Comparison of ENCODE assay signal across 8 cellular contexts in genomic region chr6:26474439-26474881, GRCh38. TPM values are rescaled to one million over a fixed set of nuclear protein-coding genes. Genes with fewer than 3 reads are reported as not detected.
DNase-seq lines count a peak whose midpoint lies in the region; ATAC-seq and TF ChIP-seq lines count a peak whose summit lies in the region.

No MANE protein-coding gene starts in this region.

- no peaks in the 10 kb centered on the region for H4K20me1 ChIP-seq in GM23338 (replicated peaks; ENCODE audit: insufficient read depth)

- H3K36me3 Mint-ChIP-seq in GM23338 (ENCODE audit: low read depth) = peaks cover 33% of the 10 kb centered on the region

- H3K9ac ChIP-seq in skeletal muscle satellite cell (ENCODE audit: low read depth, low read length) = peak overlapping the region; percentile 83

- H3K9me3 Mint-ChIP-seq in GM23338 = peaks cover 21% of the 10 kb centered on the region

- ATAC-seq in GM23338 (peak; percentile 13; the same call in 2 of the 3 replicates), SK-N-SH treated with all-trans-retinoic acid at 6 μM for 48 hours (peak; percentile 14), GM19467 (IDR thresholded peaks at IDR 0.05; ENCODE audit: unreplicated experiment) (no peak), HG03159 (IDR thresholded peaks at IDR 0.05; ENCODE audit: unreplicated experiment) (no peak), GM18498 (IDR thresholded peaks at IDR 0.05; ENCODE audit: unreplicated experiment) (no peak)

- H3K4me3 ChIP-seq in GM23338 (peak overlapping the region; percentile 13; the same call in 1 of the 2 replicates), fibroblast of villous mesenchyme (ENCODE audit: low read depth, low read length) (peak overlapping the region; percentile 61), skeletal muscle satellite cell (ENCODE audit: low read length) (peak overlapping the region; percentile 71)

- peak; percentile 2 for DNase-seq in GM23338 (ENCODE audit: low spot score)
- DNase-seq in fibroblast of villous mesenchyme (ENCODE audit: low read depth) = no peak
- DNase-seq in HuH-7.5 (ENCODE audit: low spot score) = no peak

- H3K79me2 ChIP-seq in GM23338 (replicated peaks; ENCODE audit: insufficient read depth) = no peaks in the 10 kb centered on the region

- H3K36me3 ChIP-seq in GM23338 (ENCODE audit: insufficient read depth) (no peaks in the 10 kb centered on the region), skeletal muscle satellite cell (ENCODE audit: insufficient read depth, low read length) (peaks cover under 1% of the 10 kb centered on the region)

- H3F3A ChIP-seq in GM23338 (replicated peaks; ENCODE audit: low read depth) = no peaks in the 10 kb centered on the region

- peaks cover 10% of the 10 kb centered on the region for H3K27me3 Mint-ChIP-seq in GM23338 (ENCODE audit: insufficient read depth, low read depth, poor library complexity)

- H3K4me1 Mint-ChIP-seq in GM23338 = peaks cover 26% of the 10 kb centered on the region

- no peaks in the 10 kb centered on the region for H3K9me3 ChIP-seq in skeletal muscle satellite cell (replicated peaks; ENCODE audit: low read length)

- H3K9me2 ChIP-seq in GM23338 (ENCODE audit: insufficient read depth) = no peaks in the 10 kb centered on the region

- peak overlapping the region; percentile 75 for H3K27ac ChIP-seq in GM23338 (ENCODE audit: low read depth)

- no peak overlapping the region for H2AFZ ChIP-seq in GM23338

- H3K27me3 ChIP-seq in GM23338 (ENCODE audit: insufficient read depth) = no peaks in the 10 kb centered on the region
- no peaks in the 10 kb centered on the region for H3K27me3 ChIP-seq in skeletal muscle satellite cell (ENCODE audit: control insufficient read depth, insufficient read depth, low read length)

- H3K4me2 ChIP-seq in GM23338 = peak overlapping the region; percentile 45; the same call in 1 of the 2 replicates
- H3K4me2 ChIP-seq in skeletal muscle satellite cell (ENCODE audit: low read length) = peak overlapping the region; percentile 83

- H3K4me1 ChIP-seq in GM23338 (ENCODE audit: insufficient read depth) = peaks cover 25% of the 10 kb centered on the region
- peaks cover 19% of the 10 kb centered on the region for H3K4me1 ChIP-seq in skeletal muscle satellite cell (ENCODE audit: control insufficient read depth, insufficient read depth, low read length)

- TF ChIP-seq CTCF in GM23338 (conservative IDR thresholded peaks at IDR 0.05; ENCODE audit: low read depth in 2 of 2) (no peak), fibroblast of villous mesenchyme (IDR thresholded peaks at IDR 0.05; ENCODE audit: insufficient read depth, low read depth, low read length) (no peak)

- H3K4me3 Mint-ChIP-seq in GM23338 = peak overlapping the region; percentile 53

- peak overlapping the region; percentile 90 for H3K27ac Mint-ChIP-seq in GM23338

TF ChIP-seq in GM23338, 12 proteins besides CTCF, POLR2A, EP300 and RAD21 (continues in another document):
- no peak for TF ChIP-seq EZH2phosphoT487 (IDR thresholded peaks at IDR 0.05; ENCODE audit: unreplicated experiment)
- TF ChIP-seq ZNF331 (CRISPR knock-in tag; IDR thresholded peaks at IDR 0.05; ENCODE audit: low read depth) = no peak
- no peak for TF ChIP-seq EZH2 (IDR thresholded peaks at IDR 0.05; ENCODE audit: low read depth, unreplicated experiment)
- TF ChIP-seq CREB1 (CRISPR knock-in tag; IDR thresholded peaks at IDR 0.05; ENCODE audit: low read depth) = no peak

TF ChIP-seq in SK-N-SH treated with all-trans-retinoic acid at 6 μM for 48 hours, 23 proteins besides CTCF, POLR2A, EP300 and RAD21:
- no peak for TF ChIP-seq RARB (CRISPR knock-in tag; IDR thresholded peaks at IDR 0.05)
- no peak for TF ChIP-seq PATZ1 (CRISPR knock-in tag; IDR thresholded peaks at IDR 0.05; ENCODE audit: borderline replicate concordance)
- TF ChIP-seq ESRRG (CRISPR knock-in tag; IDR thresholded peaks at IDR 0.05) = no peak
- no peak for TF ChIP-seq GLIS3 (CRISPR knock-in tag; IDR thresholded peaks at IDR 0.05)
- no peak for TF ChIP-seq ARNTL (CRISPR knock-in tag; IDR thresholded peaks at IDR 0.05; ENCODE audit: borderline replicate concordance, low read depth)
- no peak for TF ChIP-seq TCF4 (CRISPR knock-in tag; IDR thresholded peaks at IDR 0.05; ENCODE audit: borderline replicate concordance)
- TF ChIP-seq SNAI2 (CRISPR knock-in tag; IDR thresholded peaks at IDR 0.05) = no peak
- no peak for TF ChIP-seq CSDC2 (CRISPR knock-in tag; IDR thresholded peaks at IDR 0.05)
- TF ChIP-seq CSRNP3 (CRISPR knock-in tag; IDR thresholded peaks at IDR 0.05) = no peak
- TF ChIP-seq ZC3H10 (CRISPR knock-in tag; IDR thresholded peaks at IDR 0.05) = no peak
- no peak for TF ChIP-seq OSR1 (CRISPR knock-in tag; IDR thresholded peaks at IDR 0.05)
- TF ChIP-seq POU6F1 (CRISPR knock-in tag; IDR thresholded peaks at IDR 0.05; ENCODE audit: borderline replicate concordance, low read depth) = no peak
- no peak for TF ChIP-seq ZNF8 (CRISPR knock-in tag; IDR thresholded peaks at IDR 0.05)
- no peak for TF ChIP-seq BACH2 (CRISPR knock-in tag; IDR thresholded peaks at IDR 0.05; ENCODE audit: borderline replicate concordance)
- no peak for TF ChIP-seq ISL1 (CRISPR knock-in tag; IDR thresholded peaks at IDR 0.05)
- TF ChIP-seq ZFP3 (CRISPR knock-in tag; IDR thresholded peaks at IDR 0.05) = no peak

RNA-seq across cellular contexts. Expression of gene BTN2A1, which starts 16.7 kb away (rescaled TPM):
- 6.5 and 7.0 TPM in 2 replicates for total RNA-seq in GM23338 (2014; rRNA removed; shearing (Covaris generic))
- 6.3 and 7.0 TPM in 2 replicates for polyA plus RNA-seq in GM23338 (2016; fragmentation: Nextera tagmentation; extraction: Ambion mirVana)
- total RNA-seq in fibroblast of villous mesenchyme = 16.8 and 21.6 TPM in 2 replicates
- 13.2 and 13.3 TPM in 2 replicates for total RNA-seq in skeletal muscle satellite cell (2012; rRNA removed)

RNA-seq across cellular contexts. Expression of gene BTN1A1, which starts 25.6 kb away (rescaled TPM):
- total RNA-seq in GM23338 (2014; rRNA removed; shearing (Covaris generic)) = 0.38 and 0.50 TPM in 2 replicates
- polyA plus RNA-seq in GM23338 (2016; fragmentation: Nextera tagmentation; extraction: Ambion mirVana) = 0.09 and 0.13 TPM in 2 replicates
- not detected in 2 replicates for total RNA-seq in fibroblast of villous mesenchyme
- total RNA-seq in skeletal muscle satellite cell (2012; rRNA removed) = not detected in 2 replicates

RNA-seq across cellular contexts. Expression of gene BTN3A3, which starts 34.2 kb away (rescaled TPM):
- total RNA-seq in GM23338 (2014; rRNA removed; shearing (Covaris generic)) = 1.5 and 5.6 TPM in 2 replicates
- polyA plus RNA-seq in GM23338 (2016; fragmentation: Nextera tagmentation; extraction: Ambion mirVana) = 1.2 and 1.3 TPM in 2 replicates
- 14.8 and 30.7 TPM in 2 replicates for total RNA-seq in fibroblast of villous mesenchyme
- 9.0 and 11.9 TPM in 2 replicates for total RNA-seq in skeletal muscle satellite cell (2012; rRNA removed)

Comparison
In these comparisons a context has a peak if more than half of its experiments do, and no peak if none do; other contexts are left out.
1. ATAC-seq: peak in GM23338 (single experiment) and SK-N-SH treated with all-trans-retinoic acid at 6 μM for 48 hours (single experiment); none in GM19467 (single experiment), HG03159 (single experiment) and GM18498 (single experiment).
2. H3K4me3 ChIP-seq: peak in every context shown above with its lines; median percentile 71 in skeletal muscle satellite cell; 61 in fibroblast of villous mesenchyme; 13 in GM23338.